Comparison of ENCODE assay signal across 20 cellular contexts in the genomic region with DNA sequence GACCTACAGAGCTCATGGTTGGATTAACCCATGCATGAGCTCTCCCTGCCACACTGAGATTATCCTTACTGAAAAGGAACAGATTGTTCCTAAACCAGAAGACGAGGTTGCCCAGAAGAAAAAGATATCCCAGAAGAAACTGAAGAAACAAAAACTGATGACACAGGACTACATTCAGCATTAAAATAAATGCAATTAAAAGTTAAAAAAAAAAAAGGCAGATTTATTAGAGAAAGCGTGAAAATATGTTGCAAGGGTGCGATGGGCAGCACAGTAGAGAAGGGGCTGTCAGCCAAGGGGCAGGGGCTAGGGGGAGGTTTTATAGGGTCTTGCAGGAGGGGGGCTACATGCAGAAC.
"Had no signal": no experiment of that assay in that cellular context is flagged by ENCODE, and none has a peak within 500 bp of the region (broad histone marks: within the 10 kb centered on the region; RNA-seq: fewer than 3 reads in every experiment).

No MANE protein-coding gene starts in this region.

- ATAC-seq: HepG2 had no signal

- H3K9ac ChIP-seq: SK-N-SH had no signal

- DNase-seq: IMR-90, Karpas-422, MM.1S, NCI-H1092 treated with DMSO at 0.1 percent for 48 hours, NCI-H1436, NCI-H187, NCI-H2029, NCI-H2081 treated with DMSO at 0.1 percent for 48 hours, NCI-H2171, NCI-H226, NCI-H446, NCI-H510A, NCI-H524 treated with DMSO at 0.1 percent for 48 hours, NCI-H69, NCI-H774, Right ventricle myocardium superior, RPMI8226, SIG-M5, SK-N-SH had no signal

- H3K9me3 ChIP-seq: SK-N-SH had no signal

- H3K9me2 ChIP-seq: SK-N-SH had no signal

- H3K4me2 ChIP-seq: SK-N-SH had no signal
